Comparison of ENCODE assay signal across 1 cellular context in the genomic region with DNA sequence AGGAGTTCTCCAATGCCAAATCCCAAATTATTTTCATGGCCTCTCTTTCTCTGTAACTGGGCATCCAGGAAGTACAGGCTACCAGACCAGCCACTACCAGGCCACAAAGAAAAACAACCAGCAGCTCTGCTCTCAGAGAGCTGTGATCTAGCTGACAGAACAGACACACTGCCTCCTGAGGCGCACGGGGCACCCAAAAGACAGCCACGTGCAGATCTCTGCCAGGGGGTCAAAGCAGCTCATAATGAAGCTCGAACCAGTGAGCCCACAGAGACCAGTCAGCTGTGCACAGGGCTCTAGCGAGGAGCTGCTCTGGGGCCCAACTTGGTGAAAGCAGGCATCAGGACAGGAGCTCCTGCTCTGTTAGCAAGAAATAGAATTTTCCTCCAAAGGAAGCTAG.
TF ChIP-seq lines count a peak whose summit lies in the region.

No MANE protein-coding gene starts in this region.

TF ChIP-seq in endothelial cell of umbilical vein, 7 proteins besides CTCF, POLR2A, EP300 and RAD21:
- TF ChIP-seq GATA2 (IDR thresholded peaks at IDR 0.05; ENCODE audit: insufficient read depth, insufficient read length, low read depth, low read length) (no peak), EZH2 (IDR thresholded peaks at IDR 0.05; ENCODE audit: borderline replicate concordance, low read depth, low read length, severe bottlenecking) (no peak), FOS (IDR thresholded peaks at IDR 0.05; ENCODE audit: borderline replicate concordance, insufficient read depth, low read length) (no peak), POLR2AphosphoS5 (IDR thresholded peaks at IDR 0.05; ENCODE audit: insufficient read depth, low read depth, low read length) (no peak), MYC (IDR thresholded peaks at IDR 0.05; ENCODE audit: low read depth, low read length) (no peak), JUN (IDR thresholded peaks at IDR 0.05; ENCODE audit: borderline replicate concordance, insufficient read depth, insufficient read length, low read depth) (no peak)
- TF ChIP-seq, protein P1, sequence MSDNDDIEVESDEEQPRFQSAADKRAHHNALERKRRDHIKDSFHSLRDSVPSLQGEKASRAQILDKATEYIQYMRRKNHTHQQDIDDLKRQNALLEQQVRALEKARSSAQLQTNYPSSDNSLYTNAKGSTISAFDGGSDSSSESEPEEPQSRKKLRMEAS (IDR thresholded peaks at IDR 0.05; ENCODE audit: insufficient read depth, insufficient read length), result no peak
